Comparison of ENCODE assay signal across 4 cellular contexts in genomic region chr16:10476636-10477035, GRCh38.
A peak's percentile ranks its signal among the peaks of the same experiment; 100 is the strongest.
DNase-seq lines count a peak whose midpoint lies in the region; ATAC-seq, FAIRE-seq and TF ChIP-seq lines count a peak whose summit lies in the region.
"Not testable (repeated sequence)": the region's sequence is repeated elsewhere in the genome, so short reads cannot be mapped to it uniquely, and the experiment has no call there.

No MANE protein-coding gene starts in this region.

- not testable (repeated sequence) for DNase-seq in K562 (ENCODE audit: extremely low read depth in 1 of 4, low spot score in 3 of 4); endodermal cell; endothelial cell (ENCODE audit: low spot score)

- 80% methylated on average over 1 of the region's 1 CpG for WGBS in K562 (ENCODE audit: insufficient coverage, low coverage, missing lambda C conversion rate)
- WGBS in endodermal cell (ENCODE audit: insufficient coverage in 1 of 2, insufficient read length in 1 of 2), 2 experiments, result 80 to 92% methylated on average over 1 of the region's 1 CpG

- H3K9ac ChIP-seq in K562 (ENCODE audit: insufficient read depth in 1 of 2, low read depth in 2 of 2, low read length in 2 of 2); endodermal cell (ENCODE audit: extremely low read depth, low read length, poor library complexity, severe bottlenecking): not testable (repeated sequence)

- not testable (repeated sequence) for BruUV-seq in K562 (replicated peaks; lab: Mats Ljungman, UMichigan)

- not testable (repeated sequence) for H3K4me2 ChIP-seq in K562 (ENCODE audit: insufficient read depth, low read length)

- H3K27ac ChIP-seq in HEK293 (ENCODE audit: extremely low read depth, low read depth, low read length); K562 (ENCODE audit: extremely low read depth, low read depth, low read length); endodermal cell (ENCODE audit: low read depth, low read length): not testable (repeated sequence)

- TF ChIP-seq EP300 in K562 (IDR thresholded peaks at IDR 0.05; ENCODE audit: low read length), result not testable (repeated sequence)

- intact Hi-C loops in K562 (cut with micrococcal nuclease), result not testable (repeated sequence)

- CTCF ChIA-PET in HEK293 (lab: Yijun Ruan, JAX); K562 (lab: Yijun Ruan, JAX; ENCODE audit: low intra/inter-chr PET ratio): not testable (repeated sequence)

- H3K36me3 Mint-ChIP-seq in endodermal cell (ENCODE audit: low read depth) (peaks cover 49% of the 10 kb centered on the region), endothelial cell (ENCODE audit: low read depth, unreplicated experiment) (peaks cover 16% of the 10 kb centered on the region)

- not testable (repeated sequence) for ATAC-seq in K562

- TF ChIP-seq RAD21 in K562 (CRISPR knock-in tag; conservative IDR thresholded peaks at IDR 0.05 in 1 of 2, IDR thresholded peaks at IDR 0.05 in 1 of 2), result not testable (repeated sequence)

- not testable (repeated sequence) for H3K4me3 Mint-ChIP-seq in endodermal cell
- H3K4me3 Mint-ChIP-seq in endothelial cell (ENCODE audit: unreplicated experiment), result peak overlapping the region; percentile 59

- not testable (repeated sequence) for H3K79me2 ChIP-seq in K562 (ENCODE audit: control insufficient read depth, insufficient read depth, low read length)

- TF ChIP-seq CTCF in HEK293 (tag by site-specific recombination; IDR thresholded peaks at IDR 0.05); K562 (IDR thresholded peaks at IDR 0.05 in 2 of 3, conservative IDR thresholded peaks at IDR 0.05 in 1 of 3; ENCODE audit: insufficient read depth in 2 of 3, low read depth in 1 of 3, low read length in 3 of 3); endodermal cell (conservative IDR thresholded peaks at IDR 0.05); endothelial cell (IDR thresholded peaks at IDR 0.05; ENCODE audit: unreplicated experiment): not testable (repeated sequence)

- not testable (repeated sequence) for H3K4me1 Mint-ChIP-seq in endodermal cell; endothelial cell (ENCODE audit: unreplicated experiment)

- H3K4me1 ChIP-seq in HEK293 (ENCODE audit: control insufficient read depth, insufficient read depth, low read length); K562 (replicated peaks in 1 of 2; ENCODE audit: control insufficient read depth in 2 of 2, insufficient read depth in 2 of 2, low read length in 2 of 2); endodermal cell (ENCODE audit: control insufficient read depth, insufficient read depth, low read length): not testable (repeated sequence)

- H3K9me1 ChIP-seq in K562 (ENCODE audit: control insufficient read depth, insufficient read depth, low read length), result not testable (repeated sequence)

- TF ChIP-seq POLR2A in K562 (conservative IDR thresholded peaks at IDR 0.05), result not testable (repeated sequence)

- not testable (repeated sequence) for FAIRE-seq in K562 (lab: Jason Lieb, UNC)

- not testable (repeated sequence) for H3K27me3 ChIP-seq in K562 (ENCODE audit: control insufficient read depth in 2 of 2, insufficient read depth in 2 of 2, low read length in 2 of 2); endodermal cell (ENCODE audit: control insufficient read depth, insufficient read depth, low read length, poor library complexity, severe bottlenecking)

- H2AFZ ChIP-seq in K562 (ENCODE audit: low read depth, low read length), result not testable (repeated sequence)

- in situ Hi-C loops in K562 (cut with MboI), result not testable (repeated sequence)

- H3K9me3 ChIP-seq in HEK293 (ENCODE audit: control insufficient read depth, insufficient read depth, low read depth, low read length); K562 (replicated peaks; ENCODE audit: control insufficient read depth, insufficient read depth, low read depth, low read length): not testable (repeated sequence)
- H3K9me3 ChIP-seq in endodermal cell (ENCODE audit: control insufficient read depth, low read length), result peaks cover 42% of the 10 kb centered on the region

- not testable (repeated sequence) for H3K27me3 Mint-ChIP-seq in endodermal cell (ENCODE audit: insufficient read depth); endothelial cell (ENCODE audit: unreplicated experiment)

- H3K27ac Mint-ChIP-seq in endodermal cell; endothelial cell (ENCODE audit: unreplicated experiment): not testable (repeated sequence)

- not testable (repeated sequence) for H4K20me1 ChIP-seq in K562 (replicated peaks; ENCODE audit: control insufficient read depth, insufficient read depth, low read length)

- not testable (repeated sequence) for H3K36me3 ChIP-seq in HEK293 (ENCODE audit: control insufficient read depth in 2 of 2, insufficient read depth in 1 of 2, low read length in 2 of 2)
- H3K36me3 ChIP-seq in K562 (ENCODE audit: control insufficient read depth, insufficient read depth, low read length) (peaks cover 45% of the 10 kb centered on the region), endodermal cell (ENCODE audit: control insufficient read depth, insufficient read depth, low read length) (peaks cover 43% of the 10 kb centered on the region)

- POLR2A ChIA-PET in HEK293 (lab: Yijun Ruan, JAX); K562 (lab: Yijun Ruan, JAX): not testable (repeated sequence)

- not testable (repeated sequence) for H3K4me3 ChIP-seq in HEK293 (ENCODE audit: low read depth, low read length); K562
- peak overlapping the region; percentile 41 for H3K4me3 ChIP-seq in endodermal cell (ENCODE audit: low read length)

- H3K9me3 Mint-ChIP-seq in endodermal cell, result peaks cover 34% of the 10 kb centered on the region
- not testable (repeated sequence) for H3K9me3 Mint-ChIP-seq in endothelial cell (ENCODE audit: unreplicated experiment)

TF ChIP-seq in HEK293, 187 proteins besides CTCF, POLR2A, EP300 and RAD21:
- peak; percentile 72 for TF ChIP-seq ZNF146 (tag by site-specific recombination; IDR thresholded peaks at IDR 0.05)

TF ChIP-seq in K562, 482 proteins besides CTCF, POLR2A, EP300 and RAD21:
- peak; percentile 67 for TF ChIP-seq RBM25 (IDR thresholded peaks at IDR 0.05; ENCODE audit: low read depth, low read length, severe bottlenecking)
- peak; percentile 55 for TF ChIP-seq BCOR (IDR thresholded peaks at IDR 0.05)
- TF ChIP-seq KDM1A (IDR thresholded peaks at IDR 0.05), result 0 out of 4 replicates have a peak, but pooled peaks of 1 of the 2 experiments have one; percentile 13
- TF ChIP-seq ZNF146 (CRISPR knock-in tag; IDR thresholded peaks at IDR 0.05; ENCODE audit: unreplicated experiment), result peak; percentile 86
